Comparison of ENCODE assay signal across 9 cellular contexts in the genomic region with DNA sequence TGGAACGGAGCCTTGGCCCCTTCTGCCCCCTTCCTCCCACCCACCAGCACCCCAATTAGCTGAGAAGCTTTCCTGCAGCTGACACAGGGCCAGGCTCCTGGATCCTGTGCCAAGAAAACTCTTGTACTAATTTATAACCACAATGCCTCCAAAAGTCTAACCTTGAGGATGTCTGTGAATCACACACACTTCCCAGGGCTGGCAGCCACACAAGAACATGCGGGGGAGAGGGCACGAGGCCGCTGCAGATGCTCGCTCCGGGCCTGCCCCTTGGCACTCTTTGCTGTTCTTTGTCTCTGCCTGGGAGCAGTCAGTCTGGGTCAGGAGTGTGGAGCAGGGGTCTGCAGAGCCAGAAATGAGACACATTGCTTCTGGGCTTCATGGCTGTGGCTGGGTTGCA.
DNase-seq lines count a peak whose midpoint lies in the region; ATAC-seq and TF ChIP-seq lines count a peak whose summit lies in the region.
"Had no signal": no experiment of that assay in that cellular context is flagged by ENCODE, and none has a peak within 500 bp of the region (broad histone marks: within the 10 kb centered on the region; RNA-seq: fewer than 3 reads in every experiment).

No MANE protein-coding gene starts in this region.

- ATAC-seq in esophagus mucosa (peak; percentile 45), omental fat pad (ENCODE audit: low FRiP score) (peak; percentile 60), GM21619 (IDR thresholded peaks at IDR 0.05; ENCODE audit: unreplicated experiment) (no peak)

- no peak for TF ChIP-seq CTCF in omental fat pad (IDR thresholded peaks at IDR 0.05)

- DNase-seq in AG20443 (ENCODE audit: low spot score) (peak; percentile 48), NCI-H446 treated with DMSO at 0.1 percent for 48 hours (lab: John Stamatoyannopoulos, UW) (peak; percentile 85), omental fat pad (ENCODE audit: low spot score) (peak; percentile 29), DMS53 treated with DMSO at 0.1 percent for 48 hours (lab: John Stamatoyannopoulos, UW; ENCODE audit: unreplicated experiment) (no peak), T1000 (lab: John Stamatoyannopoulos, UW) (no peak)
- DNase-seq in activated CD4-positive, alpha-beta T cell treated with anti-CD3 and anti-CD28 coated beads for 4 hours = no peak
- DNase-seq: nephron progenitor cell had no signal

Comparison
In these comparisons a context has a peak if more than half of its experiments do, and no peak if none do; other contexts are left out.
1. DNase-seq: peak in AG20443 (single experiment), NCI-H446 treated with DMSO at 0.1 percent for 48 hours (single experiment) and omental fat pad (single experiment); none in activated CD4-positive, alpha-beta T cell treated with anti-CD3 and anti-CD28 coated beads for 4 hours (0 of 2), DMS53 treated with DMSO at 0.1 percent for 48 hours (single experiment) and T1000 (single experiment).